In the genomic region with DNA sequence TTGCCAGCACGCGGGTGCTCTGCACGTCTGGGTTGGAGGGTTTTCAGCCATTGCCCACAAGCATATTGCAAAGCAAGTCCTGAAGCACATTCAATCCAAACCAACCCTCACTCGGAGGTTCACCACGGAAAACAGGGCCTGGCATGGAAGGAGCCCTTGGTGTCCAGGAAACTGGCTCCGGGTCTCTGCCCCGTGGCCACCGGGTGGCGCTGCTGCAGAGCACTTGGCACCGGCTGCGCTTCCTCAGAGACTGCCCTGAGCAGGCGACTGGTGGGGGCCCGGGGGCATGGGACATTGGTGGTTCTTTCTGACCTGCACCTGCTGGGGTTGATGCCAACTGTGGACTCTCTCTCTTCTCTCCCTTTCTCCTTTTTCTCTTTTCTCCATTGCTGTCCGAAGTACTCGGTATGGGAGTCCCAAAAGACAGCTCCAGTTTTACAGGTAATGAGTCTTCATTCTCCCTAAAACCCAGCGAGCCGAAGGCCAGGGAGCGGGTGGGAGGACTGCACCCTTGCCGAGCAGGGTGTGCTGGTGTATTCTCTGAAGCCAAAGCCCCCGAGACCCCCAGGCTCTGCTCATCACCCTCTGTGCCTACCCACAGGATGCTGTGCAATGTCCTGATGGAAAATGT, we compare ENCODE assay signal across 9 cellular contexts. TPM values are rescaled to one million over a fixed set of nuclear protein-coding genes. Genes with fewer than 3 reads are reported as not detected.
A peak's percentile ranks its signal among the peaks of the same experiment; 100 is the strongest.
DNase-seq lines count a peak whose midpoint lies in the region; ATAC-seq and TF ChIP-seq lines count a peak whose summit lies in the region.
"Had no signal": no experiment of that assay in that cellular context is flagged by ENCODE, and none has a peak within 500 bp of the region (broad histone marks: within the 10 kb centered on the region; RNA-seq: fewer than 3 reads in every experiment).

No MANE protein-coding gene starts in this region.

- H3K4me3 ChIP-seq in Peyer's patch = no peak overlapping the region
- no peak overlapping the region for H3K4me3 ChIP-seq in prostate gland
- H3K4me3 ChIP-seq: lung had no signal

- H3K27me3 ChIP-seq in Peyer's patch = no peaks in the 10 kb centered on the region
- H3K27me3 ChIP-seq in prostate gland (replicated peaks; ENCODE audit: insufficient read depth) = peaks cover 3% of the 10 kb centered on the region

- no peak overlapping the region for H3K27ac Mint-ChIP-seq in activated CD8-positive, alpha-beta memory T cell treated with anti-CD3 and anti-CD28 coated beads, Interleukin-2, amount 10 ng/mL, durations not matched to agents 7 days and 5 days

- no peak overlapping the region for H3K27ac ChIP-seq in Peyer's patch
- H3K27ac ChIP-seq in prostate gland = no peak overlapping the region

- intact Hi-C loops in prostate gland (cut with DNase I) = no loop called here

- WGBS in prostate gland = 60% methylated on average over 20 of the region's 20 CpGs

- CTCF ChIA-PET in activated CD8-positive, alpha-beta memory T cell treated with anti-CD3 and anti-CD28 coated beads, Interleukin-2, amount 10 ng/mL, durations not matched to agents 7 days and 5 days (lab: Charles Lee) = interaction anchor here (1.0 kb wide), 1 partner anchor 22 kb away, joined by 3 read pairs; no protein-coding TSS in a partner anchor

- H3K9me3 Mint-ChIP-seq in activated CD8-positive, alpha-beta memory T cell treated with anti-CD3 and anti-CD28 coated beads, Interleukin-2, amount 10 ng/mL, durations not matched to agents 7 days and 5 days (ENCODE audit: low read depth) = no peaks in the 10 kb centered on the region

- DNase-seq in activated CD8-positive, alpha-beta memory T cell treated with anti-CD3 and anti-CD28 coated beads, Interleukin-2, amount 10 ng/mL, durations not matched to agents 7 days and 5 days = peak; percentile 45
- DNase-seq in activated CD8-positive, alpha-beta memory T cell treated with anti-CD3 and anti-CD28 coated beads for 24 hours = no peak
- peak in 1 of 3 donors; percentile 68 for DNase-seq in Peyer's patch
- DNase-seq in erythroblast (lab: John Stamatoyannopoulos, UW) = peak; percentile 9 to 48
- no peak for DNase-seq in prostate gland (ENCODE audit: low spot score)
- no peak for DNase-seq in GF-D8 (lab: John Stamatoyannopoulos, UW)
- no peak for DNase-seq in globus pallidus (ENCODE audit: low spot score)

- no peak for TF ChIP-seq POLR2A in Peyer's patch (IDR thresholded peaks at IDR 0.05)
- no peak for TF ChIP-seq POLR2A in erythroblast (IDR thresholded peaks at IDR 0.05; ENCODE audit: low read length)
- TF ChIP-seq POLR2A in prostate gland (IDR thresholded peaks at IDR 0.05) = no peak

- ATAC-seq in activated CD8-positive, alpha-beta memory T cell treated with anti-CD3 and anti-CD28 coated beads, Interleukin-2, amount 10 ng/mL, durations not matched to agents 7 days and 5 days = no peak
- no peak for ATAC-seq in GM19328 (IDR thresholded peaks at IDR 0.05; ENCODE audit: unreplicated experiment)

- peak in 5 of 6 experiments; percentile 7 to 55 (median 41) for TF ChIP-seq CTCF in Peyer's patch (IDR thresholded peaks at IDR 0.05)
- TF ChIP-seq CTCF in prostate gland (IDR thresholded peaks at IDR 0.05) = peak in 3 of 4 experiments; percentile 38 to 48 (median 40)

- no peaks in the 10 kb centered on the region for H3K36me3 ChIP-seq in Peyer's patch
- H3K36me3 ChIP-seq in prostate gland = no peaks in the 10 kb centered on the region

- H3K27me3 Mint-ChIP-seq in activated CD8-positive, alpha-beta memory T cell treated with anti-CD3 and anti-CD28 coated beads, Interleukin-2, amount 10 ng/mL, durations not matched to agents 7 days and 5 days = no peaks in the 10 kb centered on the region

- no peak overlapping the region for H3K4me3 Mint-ChIP-seq in activated CD8-positive, alpha-beta memory T cell treated with anti-CD3 and anti-CD28 coated beads, Interleukin-2, amount 10 ng/mL, durations not matched to agents 7 days and 5 days

- H3K4me1 ChIP-seq in Peyer's patch = no peaks in the 10 kb centered on the region
- no peaks in the 10 kb centered on the region for H3K4me1 ChIP-seq in prostate gland (replicated peaks)

- H3K4me1 Mint-ChIP-seq in activated CD8-positive, alpha-beta memory T cell treated with anti-CD3 and anti-CD28 coated beads, Interleukin-2, amount 10 ng/mL, durations not matched to agents 7 days and 5 days = peaks cover 35% of the 10 kb centered on the region

- no peaks in the 10 kb centered on the region for H3K9me3 ChIP-seq in Peyer's patch
- no peaks in the 10 kb centered on the region for H3K9me3 ChIP-seq in prostate gland

- peaks cover 32% of the 10 kb centered on the region for H3K36me3 Mint-ChIP-seq in activated CD8-positive, alpha-beta memory T cell treated with anti-CD3 and anti-CD28 coated beads, Interleukin-2, amount 10 ng/mL, durations not matched to agents 7 days and 5 days

RNA-seq across cellular contexts. Expression of a gene that starts 4.1 kb away (rescaled TPM):
- total RNA-seq in activated CD8-positive, alpha-beta memory T cell treated with anti-CD3 and anti-CD28 coated beads, Interleukin-2, amount 10 ng/mL, durations not matched to agents 7 days and 5 days = 100 to 1,000 TPM; 248 to 368 TPM
- total RNA-seq in Peyer's patch (10 to 100 TPM in 2 of 4 donors, 1 to 10 TPM in 2; 5.4 to 26.4 (median 10.1) TPM), prostate gland (1 to 10 TPM; 2.0 to 5.5 TPM)

RNA-seq across cellular contexts. Expression of a gene that starts 49.3 kb away (rescaled TPM):
- total RNA-seq in activated CD8-positive, alpha-beta memory T cell treated with anti-CD3 and anti-CD28 coated beads, Interleukin-2, amount 10 ng/mL, durations not matched to agents 7 days and 5 days = 10 to 100 TPM; 15.4 to 20.3 TPM
- total RNA-seq in Peyer's patch (10 to 100 TPM in 3 of 4 donors, 1 to 10 TPM in 1; 9.2 to 35.5 (median 18.3) TPM), prostate gland (10 to 100 TPM; 11.4 to 32.2 TPM)

Comparison
In these comparisons a context has a peak if more than half of its experiments do, and no peak if none do; other contexts are left out.
1. DNase-seq: peak in activated CD8-positive, alpha-beta memory T cell treated with anti-CD3 and anti-CD28 coated beads, Interleukin-2, amount 10 ng/mL, durations not matched to agents 7 days and 5 days (single experiment) and erythroblast (2 of 2); none in activated CD8-positive, alpha-beta memory T cell treated with anti-CD3 and anti-CD28 coated beads for 24 hours (single experiment), prostate gland (single experiment), GF-D8 (single experiment) and globus pallidus (single experiment).
2. RNA of a gene that starts 4.1 kb away (total RNA-seq): 248 to 368 TPM in activated CD8-positive, alpha-beta memory T cell treated with anti-CD3 and anti-CD28 coated beads, Interleukin-2, amount 10 ng/mL, durations not matched to agents 7 days and 5 days; 5.4 to 26.4 TPM in Peyer's patch and 2.0 to 5.5 TPM in prostate gland; every median in the first group is over 4 times any median in the second.